8 cellular contexts compared by ENCODE assay signal in genomic region chr3:12287727-12288465, GRCh38. TPM values are rescaled to one million over a fixed set of nuclear protein-coding genes. Genes with fewer than 3 reads are reported as not detected.
DNase-seq lines count a peak whose midpoint lies in the region; ATAC-seq and TF ChIP-seq lines count a peak whose summit lies in the region.

No MANE protein-coding gene starts in this region.

- H4K20me1 ChIP-seq in GM23338 (replicated peaks; ENCODE audit: insufficient read depth): peaks cover 4% of the 10 kb centered on the region; the same call in 1 of the 2 replicates

- peaks cover 16% of the 10 kb centered on the region for H3K4me1 ChIP-seq in ACC112 (ENCODE audit: control insufficient read depth, insufficient read depth, low read length, unreplicated experiment)
- 0 out of 2 replicates have a peak, but pooled peaks cover 4% of the 10 kb centered on the region for H3K4me1 ChIP-seq in GM23338 (ENCODE audit: insufficient read depth)
- peaks cover 0 to 39% (median 24%) of the 10 kb centered on the region in 9 donors for H3K4me1 ChIP-seq in heart right ventricle
- H3K4me1 ChIP-seq in psoas muscle: no peaks in the 10 kb centered on the region

- no peaks in the 10 kb centered on the region for H3K36me3 ChIP-seq in ACC112 (ENCODE audit: insufficient read depth, low read length)
- H3K36me3 ChIP-seq in GM23338 (ENCODE audit: insufficient read depth): no peaks in the 10 kb centered on the region
- H3K36me3 ChIP-seq in heart right ventricle: no peaks in the 10 kb centered on the region
- H3K36me3 ChIP-seq in psoas muscle (ENCODE audit: insufficient read depth in 1 of 2, low read depth in 1 of 2): no peaks in the 10 kb centered on the region

- H3K27ac ChIP-seq in ACC112 (ENCODE audit: low read depth, low read length): peak overlapping the region; percentile 61
- no peak overlapping the region for H3K27ac ChIP-seq in GM23338 (ENCODE audit: low read depth)
- peak overlapping the region; percentile 75 to 96 (median 90) for H3K27ac ChIP-seq in heart right ventricle
- H3K27ac ChIP-seq in psoas muscle: peak overlapping the region; percentile 58

- no peak overlapping the region for H3K27ac Mint-ChIP-seq in GM23338
- H3K27ac Mint-ChIP-seq in activated T-helper 1 cell treated with anti-CD3 and anti-CD28 coated beads, Interleukin-12 subunit alpha, Interleukin-12 subunit beta, Interleukin-2, Interleukin-4 antibody, amounts not matched to agents 30 ng/mL and 10 ng/mL and 1 ng/mL, durations not matched to agents 14 hours and 24 hours and 36 hours: peak overlapping the region; percentile 23

- DNase-seq in GM23338 (ENCODE audit: low spot score) (peak; percentile 69), heart right ventricle (peak; percentile 47 to 71), psoas muscle (peak; percentile 39 to 60), NCI-H345 treated with DMSO at 0.1 percent for 48 hours (lab: John Stamatoyannopoulos, UW; ENCODE audit: unreplicated experiment) (no peak)
- DNase-seq in activated T-helper 1 cell treated with anti-CD3 and anti-CD28 coated beads, Interleukin-12 subunit alpha, Interleukin-12 subunit beta, Interleukin-2, Interleukin-4 antibody, amounts not matched to agents 30 ng/mL and 10 ng/mL and 1 ng/mL, durations not matched to agents 14 hours and 24 hours and 36 hours (ENCODE audit: low spot score): no peak

- peak overlapping the region; percentile 92 for H3K4me2 ChIP-seq in GM23338

- intact Hi-C loops in activated T-helper 1 cell treated with anti-CD3 and anti-CD28 coated beads, Interleukin-12 subunit alpha, Interleukin-12 subunit beta, Interleukin-2, Interleukin-4 antibody, amounts not matched to agents 30 ng/mL and 10 ng/mL and 1 ng/mL, durations not matched to agents 14 hours and 24 hours and 36 hours (cut with micrococcal nuclease): loop anchor here (2.0 to 5.0 kb wide), 2 partner anchors 101 to 153 kb away; no protein-coding TSS in a partner anchor
- intact Hi-C loops in heart right ventricle (cut with DNase I) (loop anchor here in 8 of 10 donors (2.0 to 10.0 kb wide), 10 partner anchors 93 to 194 kb away; partner anchors contain the start of gene TSEN2 (in 3 of the 8)), psoas muscle (cut with DNase I) (no loop called here)

- peak overlapping the region; percentile 78 for H3K4me3 Mint-ChIP-seq in GM23338
- H3K4me3 Mint-ChIP-seq in activated T-helper 1 cell treated with anti-CD3 and anti-CD28 coated beads, Interleukin-12 subunit alpha, Interleukin-12 subunit beta, Interleukin-2, Interleukin-4 antibody, amounts not matched to agents 30 ng/mL and 10 ng/mL and 1 ng/mL, durations not matched to agents 14 hours and 24 hours and 36 hours: peak overlapping the region; percentile 60

- H3K4me3 ChIP-seq in ACC112 (ENCODE audit: low read depth, low read length) (peak overlapping the region; percentile 99), GM23338 (peak overlapping the region; percentile 60), heart right ventricle (peak overlapping the region; percentile 53 to 97 (median 92)), psoas muscle (peak overlapping the region; percentile 74)

- WGBS in heart right ventricle, 2 donors: 0 to 1% methylated on average over 77 to 100 of the region's 100 CpGs
- WGBS in psoas muscle, 3 donors: 1 to 3% (median 1%) methylated on average over 27 to 91 of the region's 100 CpGs

- peak overlapping the region; percentile 68 for H2AFZ ChIP-seq in ACC112 (ENCODE audit: low read length, unreplicated experiment)
- peak overlapping the region; percentile 83; the same call in 1 of the 2 replicates for H2AFZ ChIP-seq in GM23338

- no peaks in the 10 kb centered on the region for H3K36me3 Mint-ChIP-seq in GM23338 (ENCODE audit: low read depth)
- no peaks in the 10 kb centered on the region for H3K36me3 Mint-ChIP-seq in activated T-helper 1 cell treated with anti-CD3 and anti-CD28 coated beads, Interleukin-12 subunit alpha, Interleukin-12 subunit beta, Interleukin-2, Interleukin-4 antibody, amounts not matched to agents 30 ng/mL and 10 ng/mL and 1 ng/mL, durations not matched to agents 14 hours and 24 hours and 36 hours (ENCODE audit: low read depth)

- H3K27me3 Mint-ChIP-seq in GM23338 (ENCODE audit: insufficient read depth, low read depth, poor library complexity): peaks cover 35% of the 10 kb centered on the region
- peaks cover 60% of the 10 kb centered on the region for H3K27me3 Mint-ChIP-seq in activated T-helper 1 cell treated with anti-CD3 and anti-CD28 coated beads, Interleukin-12 subunit alpha, Interleukin-12 subunit beta, Interleukin-2, Interleukin-4 antibody, amounts not matched to agents 30 ng/mL and 10 ng/mL and 1 ng/mL, durations not matched to agents 14 hours and 24 hours and 36 hours (ENCODE audit: insufficient read depth)

- H3K27me3 ChIP-seq in ACC112 (ENCODE audit: insufficient read depth, low read length) (no peaks in the 10 kb centered on the region), GM23338 (ENCODE audit: insufficient read depth) (peaks cover 81% of the 10 kb centered on the region), heart right ventricle (peaks cover 0 to 32% (median 0%) of the 10 kb centered on the region in 7 donors), psoas muscle (ENCODE audit: insufficient read depth in 3 of 3, low read length in 2 of 3) (peaks cover 0 to 41% (median 3%) of the 10 kb centered on the region in 3 donors)

- TF ChIP-seq CTCF in GM23338 (conservative IDR thresholded peaks at IDR 0.05; ENCODE audit: low read depth in 2 of 2) (peak in 1 of 2 experiments; percentile 30; a peak in 2 of 4 replicates), heart right ventricle (IDR thresholded peaks at IDR 0.05) (peak in 2 of 9 donors; percentile 10 to 17), psoas muscle (IDR thresholded peaks at IDR 0.05) (no peak)

- no peaks in the 10 kb centered on the region for H3K9me3 Mint-ChIP-seq in GM23338
- no peaks in the 10 kb centered on the region for H3K9me3 Mint-ChIP-seq in activated T-helper 1 cell treated with anti-CD3 and anti-CD28 coated beads, Interleukin-12 subunit alpha, Interleukin-12 subunit beta, Interleukin-2, Interleukin-4 antibody, amounts not matched to agents 30 ng/mL and 10 ng/mL and 1 ng/mL, durations not matched to agents 14 hours and 24 hours and 36 hours

- ATAC-seq in GM23338 (peak; percentile 80), heart right ventricle (peak; percentile 82 to 94 (median 88)), psoas muscle (peak; percentile 36 to 73 (median 64)), HG02884 (IDR thresholded peaks at IDR 0.05; ENCODE audit: unreplicated experiment) (no peak), HG03135 (IDR thresholded peaks at IDR 0.05; ENCODE audit: unreplicated experiment) (no peak)

- H3K4me1 Mint-ChIP-seq in GM23338: no peaks in the 10 kb centered on the region
- H3K4me1 Mint-ChIP-seq in activated T-helper 1 cell treated with anti-CD3 and anti-CD28 coated beads, Interleukin-12 subunit alpha, Interleukin-12 subunit beta, Interleukin-2, Interleukin-4 antibody, amounts not matched to agents 30 ng/mL and 10 ng/mL and 1 ng/mL, durations not matched to agents 14 hours and 24 hours and 36 hours (ENCODE audit: low read depth): peaks cover 5% of the 10 kb centered on the region

- H3K9me2 ChIP-seq in GM23338 (ENCODE audit: insufficient read depth): no peaks in the 10 kb centered on the region

- H3K9me3 ChIP-seq in heart right ventricle (peaks cover 0 to 3% (median 0%) of the 10 kb centered on the region in 11 donors), psoas muscle (peaks cover 5% of the 10 kb centered on the region)

- no peaks in the 10 kb centered on the region for H3F3A ChIP-seq in GM23338 (replicated peaks; ENCODE audit: low read depth)

- H3K79me2 ChIP-seq in ACC112 (ENCODE audit: control insufficient read depth, insufficient read depth, low read length, unreplicated experiment) (peaks cover 45% of the 10 kb centered on the region), GM23338 (replicated peaks; ENCODE audit: insufficient read depth) (no peaks in the 10 kb centered on the region)

TF ChIP-seq in GM23338, 12 proteins besides CTCF, POLR2A, EP300 and RAD21 (continues in another document):
- TF ChIP-seq, protein P1, sequence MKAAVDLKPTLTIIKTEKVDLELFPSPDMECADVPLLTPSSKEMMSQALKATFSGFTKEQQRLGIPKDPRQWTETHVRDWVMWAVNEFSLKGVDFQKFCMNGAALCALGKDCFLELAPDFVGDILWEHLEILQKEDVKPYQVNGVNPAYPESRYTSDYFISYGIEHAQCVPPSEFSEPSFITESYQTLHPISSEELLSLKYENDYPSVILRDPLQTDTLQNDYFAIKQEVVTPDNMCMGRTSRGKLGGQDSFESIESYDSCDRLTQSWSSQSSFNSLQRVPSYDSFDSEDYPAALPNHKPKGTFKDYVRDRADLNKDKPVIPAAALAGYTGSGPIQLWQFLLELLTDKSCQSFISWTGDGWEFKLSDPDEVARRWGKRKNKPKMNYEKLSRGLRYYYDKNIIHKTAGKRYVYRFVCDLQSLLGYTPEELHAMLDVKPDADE (IDR thresholded peaks at IDR 0.05): no peak

RNA-seq across cellular contexts. Expression of gene PPARG, which starts 1.0 kb away (rescaled TPM):
- total RNA-seq in GM23338 (2014; rRNA removed; shearing (Covaris generic)): 0.42 TPM in 1 of 2 replicates, not detected in the other
- 0.15 TPM in 1 of 2 replicates, not detected in the other for polyA plus RNA-seq in GM23338 (2016; fragmentation: Nextera tagmentation; extraction: Ambion mirVana)
- total RNA-seq in activated T-helper 1 cell treated with anti-CD3 and anti-CD28 coated beads, Interleukin-12 subunit alpha, Interleukin-12 subunit beta, Interleukin-2, Interleukin-4 antibody, amounts not matched to agents 30 ng/mL and 10 ng/mL and 1 ng/mL, durations not matched to agents 14 hours and 24 hours and 36 hours: 2.3 and 2.5 TPM in 2 replicates
- 10 to 100 TPM; 12.4 to 31.5 (median 16.7) TPM for total RNA-seq in heart right ventricle
- polyA plus RNA-seq in heart right ventricle: 10 to 100 TPM; 10.8 to 15.1 TPM
- 1 to 10 TPM; 3.6 to 6.8 (median 5.1) TPM for total RNA-seq in psoas muscle
- 1 to 10 TPM; 3.1 to 5.1 (median 3.5) TPM for polyA plus RNA-seq in psoas muscle

Comparison
In these comparisons a context has a peak if more than half of its experiments do, and no peak if none do; other contexts are left out.
1. ATAC-seq: peak in GM23338 (single experiment), heart right ventricle (8 of 8) and psoas muscle (4 of 4); none in HG02884 (single experiment) and HG03135 (single experiment).
2. DNase-seq: peak in GM23338 (single experiment), heart right ventricle (2 of 2) and psoas muscle (2 of 2); none in activated T-helper 1 cell treated with anti-CD3 and anti-CD28 coated beads, Interleukin-12 subunit alpha, Interleukin-12 subunit beta, Interleukin-2, Interleukin-4 antibody, amounts not matched to agents 30 ng/mL and 10 ng/mL and 1 ng/mL, durations not matched to agents 14 hours and 24 hours and 36 hours (single experiment) and NCI-H345 treated with DMSO at 0.1 percent for 48 hours (single experiment).
3. intact Hi-C loops: an anchor here in activated T-helper 1 cell treated with anti-CD3 and anti-CD28 coated beads, Interleukin-12 subunit alpha, Interleukin-12 subunit beta, Interleukin-2, Interleukin-4 antibody, amounts not matched to agents 30 ng/mL and 10 ng/mL and 1 ng/mL, durations not matched to agents 14 hours and 24 hours and 36 hours (2.0 to 5.0 kb wide) and heart right ventricle (2.0 to 10.0 kb wide); none called in psoas muscle.
4. Peak in every context shown above with its lines, with median percentiles within 50 percentile points of each other: H3K4me3 ChIP-seq.